Comparison of ENCODE assay signal across 1 cellular context in genomic region chr20:50592282-50593004, GRCh38.
TF ChIP-seq lines count a peak whose summit lies in the region.

No MANE protein-coding gene starts in this region.

TF ChIP-seq in GM23338, 12 proteins besides CTCF, POLR2A, EP300 and RAD21:
- TF ChIP-seq ZNF462 (CRISPR knock-in tag; IDR thresholded peaks at IDR 0.05): no peak
- no peak for TF ChIP-seq ZNF114 (CRISPR knock-in tag; IDR thresholded peaks at IDR 0.05)
- no peak for TF ChIP-seq ETS1 (IDR thresholded peaks at IDR 0.05)
- no peak for TF ChIP-seq NANOG (IDR thresholded peaks at IDR 0.05; ENCODE audit: borderline replicate concordance)
- TF ChIP-seq STAT1 (IDR thresholded peaks at IDR 0.05; ENCODE audit: unreplicated experiment): no peak
- TF ChIP-seq CREB1 (CRISPR knock-in tag; IDR thresholded peaks at IDR 0.05; ENCODE audit: low read depth): no peak
- TF ChIP-seq REST (IDR thresholded peaks at IDR 0.05; ENCODE audit: unreplicated experiment): no peak
- TF ChIP-seq EZH2phosphoT487 (IDR thresholded peaks at IDR 0.05; ENCODE audit: unreplicated experiment): no peak
- no peak for TF ChIP-seq POLR2AphosphoS5 (IDR thresholded peaks at IDR 0.05; ENCODE audit: low read depth)
- TF ChIP-seq ZNF331 (CRISPR knock-in tag; IDR thresholded peaks at IDR 0.05; ENCODE audit: low read depth): no peak
- no peak for TF ChIP-seq JUNB (IDR thresholded peaks at IDR 0.05; ENCODE audit: unreplicated experiment)
- no peak for TF ChIP-seq EZH2 (IDR thresholded peaks at IDR 0.05; ENCODE audit: low read depth, unreplicated experiment)
